ENCODE assay signal across 16 cellular contexts in genomic region chr5:132179410-132179809, GRCh38. TPM values are rescaled to one million over a fixed set of nuclear protein-coding genes. Genes with fewer than 3 reads are reported as not detected.
DNase-seq lines count a peak whose midpoint lies in the region; ATAC-seq and TF ChIP-seq lines count a peak whose summit lies in the region.
"Had no signal": no experiment of that assay in that cellular context is flagged by ENCODE, and none has a peak within 500 bp of the region (broad histone marks: within the 10 kb centered on the region; RNA-seq: fewer than 3 reads in every experiment).

No MANE protein-coding gene starts in this region.

- H3K36me3 ChIP-seq in right lobe of liver = no peaks in the 10 kb centered on the region
- no peaks in the 10 kb centered on the region for H3K36me3 ChIP-seq in heart left ventricle
- H3K36me3 ChIP-seq: adrenal gland, pancreas, Peyer's patch, uterus had no signal

- peaks cover 36% of the 10 kb centered on the region for H3K4me1 Mint-ChIP-seq in activated CD8-positive, alpha-beta T cell treated with anti-CD3 and anti-CD28 coated beads for 36 hours (ENCODE audit: low read depth)

- no peak overlapping the region for H3K27ac ChIP-seq in right lobe of liver
- no peak overlapping the region for H3K27ac ChIP-seq in heart left ventricle
- H3K27ac ChIP-seq: adrenal gland, pancreas, Peyer's patch, uterus had no signal

- H3K9me3 ChIP-seq in right lobe of liver = no peaks in the 10 kb centered on the region
- peaks cover 0 to 6% (median 0%) of the 10 kb centered on the region in 12 donors for H3K9me3 ChIP-seq in heart left ventricle
- H3K9me3 ChIP-seq: adrenal gland, pancreas, Peyer's patch, uterus had no signal

- in situ Hi-C loops in GM13976 (cut with MboI; ENCODE audit: low sequenced_read_pairs, unreplicated experiment) = loop anchor here (5.0 kb wide), 1 partner anchor 112 kb away; no protein-coding TSS in a partner anchor

- TF ChIP-seq CTCF in GM13976 (IDR thresholded peaks at IDR 0.05; ENCODE audit: borderline replicate concordance, control extremely low read depth, extremely low read depth, insufficient read depth, missing control alignments) = no peak
- TF ChIP-seq CTCF in activated CD8-positive, alpha-beta T cell treated with anti-CD3 and anti-CD28 coated beads for 36 hours (IDR thresholded peaks at IDR 0.05) = no peak
- no peak for TF ChIP-seq CTCF in right lobe of liver (IDR thresholded peaks at IDR 0.05)
- TF ChIP-seq CTCF in heart left ventricle (IDR thresholded peaks at IDR 0.05) = no peak

- 34% methylated on average over 3 of the region's 3 CpGs for WGBS in right lobe of liver (ENCODE audit: insufficient coverage, low coverage, low lambda C conversion rate, missing lambda C conversion rate)
- WGBS in heart left ventricle, 4 donors = 51 to 59% (median 54%) methylated on average over 3 of the region's 3 CpGs

- peaks cover 4% of the 10 kb centered on the region for H3K9me3 Mint-ChIP-seq in activated CD8-positive, alpha-beta T cell treated with anti-CD3 and anti-CD28 coated beads for 36 hours

- peak overlapping the region; percentile 23 for H3K27ac Mint-ChIP-seq in activated CD8-positive, alpha-beta T cell treated with anti-CD3 and anti-CD28 coated beads for 36 hours

- TF ChIP-seq POLR2A in right lobe of liver (IDR thresholded peaks at IDR 0.05) (no peak), heart left ventricle (IDR thresholded peaks at IDR 0.05) (no peak)

- H3K27me3 Mint-ChIP-seq in activated CD8-positive, alpha-beta T cell treated with anti-CD3 and anti-CD28 coated beads for 36 hours = no peaks in the 10 kb centered on the region

- DNase-seq in GM13976 (ENCODE audit: low spot score) (peak; percentile 49), lung microvascular endothelial cell (ENCODE audit: low read depth in 2 of 2) (peak; percentile 51 to 56), right lobe of liver (no peak), DMS153 (lab: John Stamatoyannopoulos, UW) (no peak), heart left ventricle (no peak)
- DNase-seq in activated CD8-positive, alpha-beta T cell treated with anti-CD3 and anti-CD28 coated beads for 36 hours = no peak
- DNase-seq: activated CD4-positive, alpha-beta T cell treated with anti-CD3 and anti-CD28 coated beads for 4 hours; effector memory CD4-positive, alpha-beta T cell; NCI-H1417 treated with DMSO at 0.1 percent for 48 hours; pancreas; Peyer's patch; uterus had no signal

- POLR2A ChIA-PET in activated CD8-positive, alpha-beta T cell treated with anti-CD3 and anti-CD28 coated beads for 36 hours (lab: Charles Lee) = interaction anchor here (0.9 to 1.2 kb wide), 3 partner anchors 114 to 308 kb away, joined by 3 to 5 read pairs (median 4); no protein-coding TSS in a partner anchor

- CTCF ChIA-PET in activated CD8-positive, alpha-beta T cell treated with anti-CD3 and anti-CD28 coated beads for 36 hours (lab: Charles Lee) = interaction anchor here (0.8 to 5.2 kb wide), 20 partner anchors 10 to 320 kb away, joined by 3 to 50 read pairs (median 6); no protein-coding TSS in a partner anchor

- H3K4me1 ChIP-seq in right lobe of liver = no peaks in the 10 kb centered on the region
- peaks cover 0 to 18% (median 3%) of the 10 kb centered on the region in 12 donors for H3K4me1 ChIP-seq in heart left ventricle
- H3K4me1 ChIP-seq: adrenal gland, pancreas, uterus had no signal

- H3K4me3 ChIP-seq in right lobe of liver = no peak overlapping the region
- no peak overlapping the region for H3K4me3 ChIP-seq in heart left ventricle
- H3K4me3 ChIP-seq: adrenal gland, lung, pancreas, Peyer's patch, uterus had no signal

- ATAC-seq in HG02759 (IDR thresholded peaks at IDR 0.05; ENCODE audit: unreplicated experiment) (peak; percentile 49), right lobe of liver (no peak), heart left ventricle (no peak)
- ATAC-seq in activated CD8-positive, alpha-beta T cell treated with anti-CD3 and anti-CD28 coated beads for 36 hours = no peak

- intact Hi-C loops in activated CD8-positive, alpha-beta T cell treated with anti-CD3 and anti-CD28 coated beads for 36 hours (cut with micrococcal nuclease) = loop anchor here (5.0 kb wide), 1 partner anchor 77 kb away; no protein-coding TSS in a partner anchor
- intact Hi-C loops in right lobe of liver (cut with DNase I) (no loop called here), heart left ventricle (cut with DNase I) (loop anchor here in 1 of 10 donors (10.0 kb wide), 1 partner anchor 105 kb away; no protein-coding TSS in a partner anchor)

- H3K4me3 Mint-ChIP-seq in activated CD8-positive, alpha-beta T cell treated with anti-CD3 and anti-CD28 coated beads for 36 hours = no peak overlapping the region

- peaks cover 2% of the 10 kb centered on the region for H3K36me3 Mint-ChIP-seq in activated CD8-positive, alpha-beta T cell treated with anti-CD3 and anti-CD28 coated beads for 36 hours (ENCODE audit: low read depth)

- H3K27me3 ChIP-seq in right lobe of liver (no peaks in the 10 kb centered on the region), heart left ventricle (no peaks in the 10 kb centered on the region)
- H3K27me3 ChIP-seq: adrenal gland, pancreas, Peyer's patch, uterus had no signal

RNA-seq across cellular contexts. Expression of gene P4HA2, which starts 48.2 kb away (rescaled TPM):
- total RNA-seq in activated CD8-positive, alpha-beta T cell treated with anti-CD3 and anti-CD28 coated beads for 36 hours = 10 to 100 TPM; 17.3 to 18.6 TPM
- total RNA-seq in lung microvascular endothelial cell (35.1 and 36.8 TPM in 2 replicates), right lobe of liver (10 to 100 TPM; 11.5 to 23.2 (median 16.5) TPM), heart left ventricle (10 to 100 TPM; 41.2 to 80.7 (median 55.7) TPM)
- polyA plus RNA-seq in heart left ventricle = 100 to 1,000 TPM in 1 of 2 donors, 10 to 100 TPM in 1; 44.3 to 140 TPM
- polyA plus RNA-seq: naive thymus-derived CD4-positive, alpha-beta T cell had no signal

Comparison
In these comparisons a context has a peak if more than half of its experiments do, and no peak if none do; other contexts are left out.
1. DNase-seq: peak in GM13976 (single experiment) and lung microvascular endothelial cell (2 of 2); none in activated CD8-positive, alpha-beta T cell treated with anti-CD3 and anti-CD28 coated beads for 36 hours (single experiment), right lobe of liver (0 of 3), DMS153 (single experiment) and heart left ventricle (0 of 5).